In the genomic region with DNA sequence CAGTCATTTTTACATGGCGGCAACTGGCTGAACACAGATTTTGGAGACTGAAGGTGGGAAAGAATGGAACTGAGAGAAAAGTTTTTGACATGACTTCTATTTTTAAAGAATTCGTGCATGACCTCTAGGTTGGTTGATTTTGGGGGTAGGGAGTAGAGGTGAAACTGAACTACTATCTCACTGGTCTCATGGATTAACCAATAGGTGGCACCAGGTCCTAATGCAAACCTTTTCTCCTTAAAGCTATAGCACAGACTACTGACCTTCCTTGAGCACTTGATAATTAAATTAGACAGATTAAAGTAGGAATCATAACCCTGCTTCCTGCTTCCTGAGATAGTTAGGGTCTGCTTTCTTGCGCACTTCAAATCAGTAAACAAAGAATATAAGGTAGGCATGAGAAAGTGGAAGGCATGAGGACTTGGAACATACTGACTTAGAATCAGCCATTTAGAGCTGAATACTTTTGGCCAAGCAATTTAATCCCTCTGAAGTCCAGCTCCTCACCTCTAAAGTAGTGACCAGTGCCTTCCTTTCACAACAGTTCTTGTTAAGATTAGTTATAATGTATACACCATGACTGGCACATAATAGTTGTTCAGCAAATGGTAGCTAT, we compare ENCODE assay signal across 8 cellular contexts.
DNase-seq lines count a peak whose midpoint lies in the region; ATAC-seq, FAIRE-seq and TF ChIP-seq lines count a peak whose summit lies in the region.
"Had no signal": no experiment of that assay in that cellular context is flagged by ENCODE, and none has a peak within 500 bp of the region (broad histone marks: within the 10 kb centered on the region; RNA-seq: fewer than 3 reads in every experiment).

No MANE protein-coding gene starts in this region.

- no peaks in the 10 kb centered on the region for H4K20me1 ChIP-seq in GM12878 (ENCODE audit: control insufficient read depth, insufficient read depth)

- H3K4me1 ChIP-seq in GM12878 (ENCODE audit: control insufficient read depth, insufficient read depth, low read length) = no peaks in the 10 kb centered on the region

- 25% methylated on average over 3 of the region's 3 CpGs for WGBS in GM12878 (ENCODE audit: insufficient coverage, insufficient replicate concordance, low lambda C conversion rate, missing lambda C conversion rate)

- H3K4me3 ChIP-seq in GM12878 = no peak overlapping the region
- H3K4me3 ChIP-seq in coronary artery = no peak overlapping the region

- no TSS peak for BruUV-seq in GM12878 (replicated peaks; lab: Mats Ljungman, UMichigan)

- no peak overlapping the region for H3K27ac Mint-ChIP-seq in CD4-positive, alpha-beta T cell

- SMC1A ChIA-PET in GM12878 (lab: Charles Lee; ENCODE audit: uncharacterized antibody, unreplicated experiment) = interaction anchor here (1.0 to 1.4 kb wide), 3 partner anchors 267 to 718 kb away, joined by 3 to 5 read pairs (median 4); no protein-coding TSS in a partner anchor

- TF ChIP-seq CTCF in GM12874 (IDR thresholded peaks at IDR 0.05; ENCODE audit: insufficient read depth, low read depth, low read length) (0 out of 2 replicates have a peak, but pooled peaks have one; percentile 8), GM12878 (IDR thresholded peaks at IDR 0.05 in 2 of 3, conservative IDR thresholded peaks at IDR 0.05 in 1 of 3; ENCODE audit: control insufficient read depth in 2 of 3, extremely low read depth in 1 of 3, insufficient read depth in 1 of 3, low read depth in 3 of 3, low read length in 3 of 3) (peak in 1 of 3 experiments; percentile 32; a peak in 1 of 6 replicates), coronary artery (IDR thresholded peaks at IDR 0.05) (no peak)
- TF ChIP-seq CTCF in CD4-positive, alpha-beta T cell (IDR thresholded peaks at IDR 0.05) = no peak

- CTCF ChIA-PET in GM12878 (lab: Yijun Ruan, JAX) = interaction anchor here (0.9 to 1.2 kb wide), 3 partner anchors 267 to 798 kb away, joined by 3 to 5 read pairs (median 4); no protein-coding TSS in a partner anchor
- CTCF ChIA-PET in CD4-positive, alpha-beta T cell (lab: Charles Lee) = no interaction called here

- in situ Hi-C loops in GM12878 (cut with MboI) = loop anchor here (25.0 kb wide), 1 partner anchor 703 kb away; no protein-coding TSS in a partner anchor

- H3K9me3 ChIP-seq in GM12878 (replicated peaks; ENCODE audit: control insufficient read depth, insufficient read depth, low read length) = no peaks in the 10 kb centered on the region
- no peaks in the 10 kb centered on the region for H3K9me3 ChIP-seq in CD4-positive, alpha-beta T cell (ENCODE audit: control insufficient read depth, low read length)

- H3K4me2 ChIP-seq in GM12878 (ENCODE audit: control insufficient read depth, insufficient read depth) = no peak overlapping the region

- no peak overlapping the region for H3K27ac ChIP-seq in GM12878 (ENCODE audit: control insufficient read depth, insufficient read depth)
- no peak overlapping the region for H3K27ac ChIP-seq in coronary artery
- H3K27ac ChIP-seq in CD4-positive, alpha-beta T cell (ENCODE audit: low read depth, low read length) = no peak overlapping the region

- H3K4me3 Mint-ChIP-seq in CD4-positive, alpha-beta T cell = no peak overlapping the region

- intact Hi-C loops in GM12878 (cut with micrococcal nuclease; ENCODE audit: unreplicated experiment) = loop anchor here (5.0 to 10.0 kb wide), 2 partner anchors 268 to 336 kb away; no protein-coding TSS in a partner anchor
- intact Hi-C loops in CD4-positive, alpha-beta T cell (cut with DNase I, micrococcal nuclease) = no loop called here

- no peak overlapping the region for H3K9ac ChIP-seq in GM12878 (ENCODE audit: control insufficient read depth, insufficient read depth, low read length)

- H3K79me2 ChIP-seq in GM12878 (ENCODE audit: control insufficient read depth, insufficient read depth, low read length) = no peaks in the 10 kb centered on the region

- POLR2A ChIA-PET in GM12878 (lab: Charles Lee) = no interaction called here
- POLR2A ChIA-PET in CD4-positive, alpha-beta T cell (lab: Charles Lee) = no interaction called here

- RAD21 ChIA-PET in GM12878 (lab: Charles Lee; ENCODE audit: unreplicated experiment) = interaction anchor here (0.6 to 1.2 kb wide), 3 partner anchors 700 to 796 kb away, joined by 3 to 5 read pairs (median 4); no protein-coding TSS in a partner anchor

- H3K27me3 Mint-ChIP-seq in CD4-positive, alpha-beta T cell = no peaks in the 10 kb centered on the region

- peak; percentile 42; the same call in 1 of the 2 replicates for TF ChIP-seq RAD21 in GM12878 (IDR thresholded peaks at IDR 0.05; ENCODE audit: insufficient read depth, low read depth, low read length)

- peak; percentile 71 for ATAC-seq in GM12878
- ATAC-seq in CD4-positive, alpha-beta T cell (ENCODE audit: poor library complexity) = no peak

- H3K4me1 Mint-ChIP-seq in CD4-positive, alpha-beta T cell (ENCODE audit: low read depth) = no peaks in the 10 kb centered on the region

- TF ChIP-seq EP300 in GM12878 (IDR thresholded peaks at IDR 0.05; ENCODE audit: borderline replicate concordance in 1 of 2, control insufficient read depth in 1 of 2, low read depth in 2 of 2, low read length in 2 of 2) = no peak

- peaks cover 11% of the 10 kb centered on the region for H3K9me3 Mint-ChIP-seq in CD4-positive, alpha-beta T cell

- H2AFZ ChIP-seq in GM12878 (ENCODE audit: control insufficient read depth, low read depth, low read length) = no peak overlapping the region

- FAIRE-seq in GM12878 (lab: Jason Lieb, UNC) = no peak

- TF ChIP-seq POLR2A in GM12878 (IDR thresholded peaks at IDR 0.05; ENCODE audit: low read depth, low read length) = no peak

- peak; percentile 31 for DNase-seq in NAMALWA (ENCODE audit: low spot score)
- no peak for DNase-seq in GM12878 (ENCODE audit: low read depth, low spot score)
- DNase-seq in non-pigmented ciliary epithelial cell (ENCODE audit: low read depth) = peak; percentile 23
- no peak for DNase-seq in coronary artery (ENCODE audit: low spot score)
- no peak for DNase-seq in globus pallidus (ENCODE audit: low spot score)
- no peak for DNase-seq in CD4-positive, alpha-beta T cell
- DNase-seq: NCI-H2081 treated with DMSO at 0.1 percent for 48 hours had no signal

- H3K36me3 Mint-ChIP-seq in CD4-positive, alpha-beta T cell (ENCODE audit: low read depth) = no peaks in the 10 kb centered on the region

- H3K36me3 ChIP-seq in GM12878 (ENCODE audit: control insufficient read depth in 2 of 2, insufficient read depth in 2 of 2, low read length in 1 of 2) = no peaks in the 10 kb centered on the region

- H3K27me3 ChIP-seq in GM12878 (replicated peaks in 1 of 2; ENCODE audit: control insufficient read depth in 2 of 2, insufficient read depth in 2 of 2, low read length in 1 of 2) = no peaks in the 10 kb centered on the region
- no peaks in the 10 kb centered on the region for H3K27me3 ChIP-seq in CD4-positive, alpha-beta T cell (ENCODE audit: control insufficient read depth, insufficient read depth, low read length)

TF ChIP-seq in GM12878, 131 proteins besides CTCF, POLR2A, EP300 and RAD21 (continues in another document):
- TF ChIP-seq CREB1 (IDR thresholded peaks at IDR 0.05; ENCODE audit: low read depth) (no peak), BACH1 (IDR thresholded peaks at IDR 0.05; ENCODE audit: borderline replicate concordance) (no peak), LARP7 (IDR thresholded peaks at IDR 0.05) (no peak), CBFB (IDR thresholded peaks at IDR 0.05; ENCODE audit: low read depth) (no peak)
- TF ChIP-seq, protein P1, sequence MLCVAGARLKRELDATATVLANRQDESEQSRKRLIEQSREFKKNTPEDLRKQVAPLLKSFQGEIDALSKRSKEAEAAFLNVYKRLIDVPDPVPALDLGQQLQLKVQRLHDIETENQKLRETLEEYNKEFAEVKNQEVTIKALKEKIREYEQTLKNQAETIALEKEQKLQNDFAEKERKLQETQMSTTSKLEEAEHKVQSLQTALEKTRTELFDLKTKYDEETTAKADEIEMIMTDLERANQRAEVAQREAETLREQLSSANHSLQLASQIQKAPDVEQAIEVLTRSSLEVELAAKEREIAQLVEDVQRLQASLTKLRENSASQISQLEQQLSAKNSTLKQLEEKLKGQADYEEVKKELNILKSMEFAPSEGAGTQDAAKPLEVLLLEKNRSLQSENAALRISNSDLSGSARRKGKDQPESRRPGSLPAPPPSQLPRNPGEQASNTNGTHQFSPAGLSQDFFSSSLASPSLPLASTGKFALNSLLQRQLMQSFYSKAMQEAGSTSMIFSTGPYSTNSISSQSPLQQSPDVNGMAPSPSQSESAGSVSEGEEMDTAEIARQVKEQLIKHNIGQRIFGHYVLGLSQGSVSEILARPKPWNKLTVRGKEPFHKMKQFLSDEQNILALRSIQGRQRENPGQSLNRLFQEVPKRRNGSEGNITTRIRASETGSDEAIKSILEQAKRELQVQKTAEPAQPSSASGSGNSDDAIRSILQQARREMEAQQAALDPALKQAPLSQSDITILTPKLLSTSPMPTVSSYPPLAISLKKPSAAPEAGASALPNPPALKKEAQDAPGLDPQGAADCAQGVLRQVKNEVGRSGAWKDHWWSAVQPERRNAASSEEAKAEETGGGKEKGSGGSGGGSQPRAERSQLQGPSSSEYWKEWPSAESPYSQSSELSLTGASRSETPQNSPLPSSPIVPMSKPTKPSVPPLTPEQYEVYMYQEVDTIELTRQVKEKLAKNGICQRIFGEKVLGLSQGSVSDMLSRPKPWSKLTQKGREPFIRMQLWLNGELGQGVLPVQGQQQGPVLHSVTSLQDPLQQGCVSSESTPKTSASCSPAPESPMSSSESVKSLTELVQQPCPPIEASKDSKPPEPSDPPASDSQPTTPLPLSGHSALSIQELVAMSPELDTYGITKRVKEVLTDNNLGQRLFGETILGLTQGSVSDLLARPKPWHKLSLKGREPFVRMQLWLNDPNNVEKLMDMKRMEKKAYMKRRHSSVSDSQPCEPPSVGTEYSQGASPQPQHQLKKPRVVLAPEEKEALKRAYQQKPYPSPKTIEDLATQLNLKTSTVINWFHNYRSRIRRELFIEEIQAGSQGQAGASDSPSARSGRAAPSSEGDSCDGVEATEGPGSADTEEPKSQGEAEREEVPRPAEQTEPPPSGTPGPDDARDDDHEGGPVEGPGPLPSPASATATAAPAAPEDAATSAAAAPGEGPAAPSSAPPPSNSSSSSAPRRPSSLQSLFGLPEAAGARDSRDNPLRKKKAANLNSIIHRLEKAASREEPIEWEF (IDR thresholded peaks at IDR 0.05; ENCODE audit: insufficient replicate concordance, low read depth, low read length) = no peak
- TF ChIP-seq, protein P2, sequence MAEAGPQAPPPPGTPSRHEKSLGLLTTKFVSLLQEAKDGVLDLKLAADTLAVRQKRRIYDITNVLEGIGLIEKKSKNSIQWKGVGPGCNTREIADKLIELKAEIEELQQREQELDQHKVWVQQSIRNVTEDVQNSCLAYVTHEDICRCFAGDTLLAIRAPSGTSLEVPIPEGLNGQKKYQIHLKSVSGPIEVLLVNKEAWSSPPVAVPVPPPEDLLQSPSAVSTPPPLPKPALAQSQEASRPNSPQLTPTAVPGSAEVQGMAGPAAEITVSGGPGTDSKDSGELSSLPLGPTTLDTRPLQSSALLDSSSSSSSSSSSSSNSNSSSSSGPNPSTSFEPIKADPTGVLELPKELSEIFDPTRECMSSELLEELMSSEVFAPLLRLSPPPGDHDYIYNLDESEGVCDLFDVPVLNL (IDR thresholded peaks at IDR 0.05; ENCODE audit: low read depth, low read length) = no peak

Comparison
In these comparisons a context has a peak if more than half of its experiments do, and no peak if none do; other contexts are left out.
1. DNase-seq: peak in NAMALWA (single experiment) and non-pigmented ciliary epithelial cell (single experiment); none in GM12878 (single experiment), coronary artery (single experiment), globus pallidus (single experiment) and CD4-positive, alpha-beta T cell (0 of 10).